In the genomic region with DNA sequence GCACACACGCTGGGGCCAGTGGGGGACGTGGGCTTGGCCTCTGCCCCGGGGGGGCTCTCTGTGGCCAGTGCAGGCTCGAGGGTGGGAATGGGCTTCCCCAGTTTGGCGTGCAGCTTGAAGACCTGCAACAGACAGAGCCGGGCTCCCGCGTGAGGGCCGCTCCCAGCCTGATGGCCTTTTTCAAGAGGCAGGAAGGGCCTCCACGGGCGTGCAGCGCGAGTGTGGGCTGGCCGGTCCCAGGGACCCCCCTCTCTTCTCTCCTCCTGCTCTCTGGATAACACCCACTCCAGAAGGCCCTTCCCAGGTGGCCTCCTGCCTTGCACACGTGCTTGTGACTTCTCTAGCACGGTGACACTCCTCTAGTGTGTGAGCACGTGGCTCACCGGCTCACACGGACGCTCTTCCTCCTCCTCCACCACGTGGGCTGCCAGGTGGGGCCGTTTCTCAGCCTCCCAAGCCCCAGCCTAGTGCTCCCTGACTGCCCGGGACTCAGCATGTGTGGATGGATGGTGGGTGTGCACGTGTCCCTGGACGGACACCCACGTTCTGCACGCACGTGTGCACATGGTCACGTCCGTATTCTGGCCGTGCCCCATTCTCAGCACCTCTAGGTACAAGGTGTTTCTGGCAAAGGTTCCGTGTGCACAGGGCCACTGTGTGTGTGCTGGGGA, we compare ENCODE assay signal across 25 cellular contexts. TPM values are rescaled to one million over a fixed set of nuclear protein-coding genes. Genes with fewer than 3 reads are reported as not detected.
DNase-seq lines count a peak whose midpoint lies in the region; ATAC-seq and TF ChIP-seq lines count a peak whose summit lies in the region.
"Had no signal": no experiment of that assay in that cellular context is flagged by ENCODE, and none has a peak within 500 bp of the region (broad histone marks: within the 10 kb centered on the region; RNA-seq: fewer than 3 reads in every experiment).

No MANE protein-coding gene starts in this region.

- no peaks in the 10 kb centered on the region for H3K36me3 Mint-ChIP-seq in activated naive CD4-positive, alpha-beta T cell treated with anti-CD3 and anti-CD28 coated beads, Interleukin-2, amount 50 U/mL, for 24 hours
- H3K36me3 Mint-ChIP-seq in activated naive CD4-positive, alpha-beta T cell treated with anti-CD3 and anti-CD28 coated beads, Interleukin-2, amount 10 ng/mL, durations not matched to agents 7 days and 5 days, result no peaks in the 10 kb centered on the region
- no peaks in the 10 kb centered on the region for H3K36me3 Mint-ChIP-seq in WTC11
- H3K36me3 Mint-ChIP-seq: CD4-positive, CD25-positive, alpha-beta regulatory T cell; IgD-negative memory B cell had no signal

- DNase-seq in activated naive CD4-positive, alpha-beta T cell treated with anti-CD3 and anti-CD28 coated beads, Interleukin-2, amount 10 ng/mL, durations not matched to agents 7 days and 5 days, result no peak
- DNase-seq in WTC11 (ENCODE audit: low spot score) (no peak), osteoblast (ENCODE audit: insufficient read length, low spot score, missing footprints) (peak; percentile 74), SHP77 treated with DMSO at 0.1 percent for 48 hours (lab: John Stamatoyannopoulos, UW) (no peak)
- DNase-seq: CD4-positive, CD25-positive, alpha-beta regulatory T cell; DMS153; DND-41; H9; HFFc6; Karpas-422; NCI-H1092; NCI-H1417 treated with DMSO at 0.1 percent for 48 hours; NCI-H1694 treated with DMSO at 0.1 percent for 48 hours; NCI-H2081; NCI-H2227 treated with DMSO at 0.1 percent for 48 hours; NCI-H526 treated with DMSO at 0.1 percent for 48 hours; OCI-M1; Peyer's patch had no signal

- H3K4me1 ChIP-seq in HEK293 (ENCODE audit: control insufficient read depth, insufficient read depth, low read length) (no peaks in the 10 kb centered on the region), osteoblast (ENCODE audit: insufficient read depth, low read length) (no peaks in the 10 kb centered on the region)
- H3K4me1 ChIP-seq: SJSA1 had no signal

- TF ChIP-seq CTCF in HEK293 (tag by site-specific recombination; IDR thresholded peaks at IDR 0.05), result no peak
- TF ChIP-seq CTCF in WTC11 (IDR thresholded peaks at IDR 0.05), result no peak
- TF ChIP-seq CTCF in osteoblast (IDR thresholded peaks at IDR 0.05; ENCODE audit: extremely low read depth, low read depth, low read length), result no peak

- H3K4me3 Mint-ChIP-seq in activated naive CD4-positive, alpha-beta T cell treated with anti-CD3 and anti-CD28 coated beads, Interleukin-2, amount 50 U/mL, for 24 hours, result no peak overlapping the region
- no peak overlapping the region for H3K4me3 Mint-ChIP-seq in activated naive CD4-positive, alpha-beta T cell treated with anti-CD3 and anti-CD28 coated beads, Interleukin-2, amount 10 ng/mL, durations not matched to agents 7 days and 5 days
- H3K4me3 Mint-ChIP-seq in WTC11, result no peak overlapping the region
- H3K4me3 Mint-ChIP-seq: CD4-positive, CD25-positive, alpha-beta regulatory T cell; H9; HFFc6; IgD-negative memory B cell had no signal

- H3K9me3 Mint-ChIP-seq in activated naive CD4-positive, alpha-beta T cell treated with anti-CD3 and anti-CD28 coated beads, Interleukin-2, amount 50 U/mL, for 24 hours, result no peaks in the 10 kb centered on the region
- no peaks in the 10 kb centered on the region for H3K9me3 Mint-ChIP-seq in activated naive CD4-positive, alpha-beta T cell treated with anti-CD3 and anti-CD28 coated beads, Interleukin-2, amount 10 ng/mL, durations not matched to agents 7 days and 5 days
- no peaks in the 10 kb centered on the region for H3K9me3 Mint-ChIP-seq in WTC11
- H3K9me3 Mint-ChIP-seq: CD4-positive, CD25-positive, alpha-beta regulatory T cell; H9; HFFc6; IgD-negative memory B cell had no signal

- H3K4me3 ChIP-seq in HEK293 (ENCODE audit: low read depth, low read length) (no peak overlapping the region), osteoblast (ENCODE audit: insufficient read depth, low read length) (no peak overlapping the region)
- H3K4me3 ChIP-seq: BLaER1, Peyer's patch, SJSA1 had no signal

- no peaks in the 10 kb centered on the region for H3K79me2 ChIP-seq in osteoblast (ENCODE audit: insufficient read depth, low read length)

- H3K36me3 ChIP-seq in HEK293 (ENCODE audit: control insufficient read depth in 2 of 2, insufficient read depth in 1 of 2, low read length in 2 of 2) (no peaks in the 10 kb centered on the region), osteoblast (ENCODE audit: insufficient read depth, low read length) (no peaks in the 10 kb centered on the region)
- H3K36me3 ChIP-seq: BLaER1, Peyer's patch, SJSA1 had no signal

- H3K4me1 Mint-ChIP-seq in activated naive CD4-positive, alpha-beta T cell treated with anti-CD3 and anti-CD28 coated beads, Interleukin-2, amount 50 U/mL, for 24 hours, result peaks cover 8% of the 10 kb centered on the region
- peaks cover 9% of the 10 kb centered on the region for H3K4me1 Mint-ChIP-seq in activated naive CD4-positive, alpha-beta T cell treated with anti-CD3 and anti-CD28 coated beads, Interleukin-2, amount 10 ng/mL, durations not matched to agents 7 days and 5 days
- H3K4me1 Mint-ChIP-seq in WTC11, result no peaks in the 10 kb centered on the region
- H3K4me1 Mint-ChIP-seq: H9 had no signal

- H3K27me3 Mint-ChIP-seq in activated naive CD4-positive, alpha-beta T cell treated with anti-CD3 and anti-CD28 coated beads, Interleukin-2, amount 50 U/mL, for 24 hours, result no peaks in the 10 kb centered on the region
- H3K27me3 Mint-ChIP-seq in activated naive CD4-positive, alpha-beta T cell treated with anti-CD3 and anti-CD28 coated beads, Interleukin-2, amount 10 ng/mL, durations not matched to agents 7 days and 5 days, result peaks cover 24% of the 10 kb centered on the region
- H3K27me3 Mint-ChIP-seq in WTC11 (ENCODE audit: low read depth), result peaks cover 5% of the 10 kb centered on the region; the same call in 1 of the 2 replicates
- H3K27me3 Mint-ChIP-seq: CD4-positive, CD25-positive, alpha-beta regulatory T cell had no signal

- H3K9me3 ChIP-seq in HEK293 (ENCODE audit: control insufficient read depth, insufficient read depth, low read depth, low read length) (no peaks in the 10 kb centered on the region), osteoblast (ENCODE audit: low read depth, low read length) (no peaks in the 10 kb centered on the region)
- H3K9me3 ChIP-seq: BLaER1, Peyer's patch, SJSA1 had no signal

- H2AFZ ChIP-seq in osteoblast (ENCODE audit: low read length), result no peak overlapping the region

- peak overlapping the region; percentile 59 for H3K27ac Mint-ChIP-seq in activated naive CD4-positive, alpha-beta T cell treated with anti-CD3 and anti-CD28 coated beads, Interleukin-2, amount 50 U/mL, for 24 hours
- H3K27ac Mint-ChIP-seq in activated naive CD4-positive, alpha-beta T cell treated with anti-CD3 and anti-CD28 coated beads, Interleukin-2, amount 10 ng/mL, durations not matched to agents 7 days and 5 days, result no peak overlapping the region
- peak overlapping the region; percentile 93 for H3K27ac Mint-ChIP-seq in WTC11
- H3K27ac Mint-ChIP-seq: H9, HFFc6 had no signal

- POLR2A ChIA-PET in HEK293 (lab: Yijun Ruan, JAX) (no interaction called here), WTC11 (lab: Charles Lee) (no interaction called here)

- no peak for ATAC-seq in WTC11
- ATAC-seq in HG03280 (IDR thresholded peaks at IDR 0.05; ENCODE audit: unreplicated experiment), result no peak

- H3K4me2 ChIP-seq in osteoblast (ENCODE audit: insufficient read depth, low read length), result no peak overlapping the region
- H3K4me2 ChIP-seq: BLaER1 had no signal

- H3K27ac ChIP-seq in HEK293 (ENCODE audit: extremely low read depth, low read depth, low read length), result no peak overlapping the region
- H3K27ac ChIP-seq in osteoblast (ENCODE audit: low read depth, low read length), result no peak overlapping the region
- H3K27ac ChIP-seq: BLaER1, Peyer's patch, SJSA1 had no signal

- H3K27me3 ChIP-seq in osteoblast (ENCODE audit: insufficient read depth, low read length), result peaks cover 16% of the 10 kb centered on the region
- H3K27me3 ChIP-seq: BLaER1, Peyer's patch had no signal

- CTCF ChIA-PET in activated naive CD4-positive, alpha-beta T cell treated with anti-CD3 and anti-CD28 coated beads, Interleukin-2, amount 10 ng/mL, durations not matched to agents 7 days and 5 days (lab: Charles Lee), result no interaction called here
- CTCF ChIA-PET in HEK293 (lab: Yijun Ruan, JAX), result interaction anchor here (0.6 kb wide), 1 partner anchor 34 kb away, joined by 3 read pairs; no protein-coding TSS in a partner anchor
- CTCF ChIA-PET in WTC11 (lab: Charles Lee), result interaction anchor here (0.7 kb wide), 1 partner anchor 16 kb away, joined by 3 read pairs; no protein-coding TSS in a partner anchor

- H4K20me1 ChIP-seq in osteoblast (ENCODE audit: insufficient read depth, low read length), result no peaks in the 10 kb centered on the region
- H4K20me1 ChIP-seq: BLaER1 had no signal

TF ChIP-seq in HEK293, 187 proteins besides CTCF, POLR2A, EP300 and RAD21:
- peak; percentile 59 for TF ChIP-seq ZBTB20 (tag by site-specific recombination; IDR thresholded peaks at IDR 0.05)
- TF ChIP-seq ZNF623 (tag by site-specific recombination; IDR thresholded peaks at IDR 0.05), result no peak
- 0 out of 2 replicates have a peak, but pooled peaks have one; percentile 17 for TF ChIP-seq FEZF1 (tag by site-specific recombination; IDR thresholded peaks at IDR 0.05)

TF ChIP-seq in WTC11, 78 proteins besides CTCF, POLR2A, EP300 and RAD21 (continues in another document):
- TF ChIP-seq, protein P1, sequence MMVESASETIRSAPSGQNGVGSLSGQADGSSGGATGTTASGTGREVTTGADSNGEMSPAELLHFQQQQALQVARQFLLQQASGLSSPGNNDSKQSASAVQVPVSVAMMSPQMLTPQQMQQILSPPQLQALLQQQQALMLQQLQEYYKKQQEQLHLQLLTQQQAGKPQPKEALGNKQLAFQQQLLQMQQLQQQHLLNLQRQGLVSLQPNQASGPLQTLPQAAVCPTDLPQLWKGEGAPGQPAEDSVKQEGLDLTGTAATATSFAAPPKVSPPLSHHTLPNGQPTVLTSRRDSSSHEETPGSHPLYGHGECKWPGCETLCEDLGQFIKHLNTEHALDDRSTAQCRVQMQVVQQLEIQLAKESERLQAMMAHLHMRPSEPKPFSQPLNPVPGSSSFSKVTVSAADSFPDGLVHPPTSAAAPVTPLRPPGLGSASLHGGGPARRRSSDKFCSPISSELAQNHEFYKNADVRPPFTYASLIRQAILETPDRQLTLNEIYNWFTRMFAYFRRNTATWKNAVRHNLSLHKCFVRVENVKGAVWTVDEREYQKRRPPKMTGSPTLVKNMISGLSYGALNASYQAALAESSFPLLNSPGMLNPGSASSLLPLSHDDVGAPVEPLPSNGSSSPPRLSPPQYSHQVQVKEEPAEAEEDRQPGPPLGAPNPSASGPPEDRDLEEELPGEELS (CRISPR knock-in tag; IDR thresholded peaks at IDR 0.05), result no peak

RNA-seq across cellular contexts. Expression of gene MATK, which starts 39.2 kb away (rescaled TPM):
- total RNA-seq in WTC11 (2021) (26.1 to 29.0 TPM (median 28.3 TPM) in 3 replicates), osteoblast (not detected in 2 replicates)
- total RNA-seq: HFFc6, NCI-H460, SJSA1 had no signal

RNA-seq across cellular contexts. Expression of gene ZFR2, which starts 43.4 kb away (rescaled TPM):
- 17.5 to 25.5 TPM (median 22.6 TPM) in 3 replicates for total RNA-seq in WTC11 (2021)
- not detected in 2 replicates for total RNA-seq in osteoblast
- total RNA-seq: CD4-positive, CD25-positive, alpha-beta regulatory T cell; HFFc6; NCI-H460; Peyer's patch; SJSA1 had no signal

RNA-seq across cellular contexts. Expression of gene RAX2, which starts 53.4 kb away (rescaled TPM):
- 0.09 TPM in 1 of 3 replicates, not detected in the others for total RNA-seq in WTC11 (2021)
- not detected in 2 replicates for total RNA-seq in osteoblast
- total RNA-seq: CD4-positive, CD25-positive, alpha-beta regulatory T cell; H9; HFFc6; NCI-H460; Peyer's patch; SJSA1 had no signal

RNA-seq across cellular contexts. Expression of gene ATCAY, which starts 55.1 kb away (rescaled TPM):
- total RNA-seq in WTC11 (2021) (21.1 to 23.5 TPM (median 21.3 TPM) in 3 replicates), osteoblast (not detected in 2 replicates)
- total RNA-seq: CD4-positive, CD25-positive, alpha-beta regulatory T cell; HFFc6; NCI-H460 had no signal

Comparison
In these comparisons a context has a peak if more than half of its experiments do, and no peak if none do; other contexts are left out.
1. RNA of gene MATK, which starts 39.2 kb away (total RNA-seq): 26.1 to 29.0 TPM in WTC11; not detected in osteoblast; every median in the first group is over 10 times any median in the second.
2. RNA of gene ZFR2, which starts 43.4 kb away (total RNA-seq): 17.5 to 25.5 TPM in WTC11; not detected in osteoblast; every median in the first group is over 10 times any median in the second.